In genomic region chr1:239429163-239429562, GRCh38 we compare ENCODE assay signal across 22 cellular contexts. TPM values are rescaled to one million over a fixed set of nuclear protein-coding genes. Genes with fewer than 3 reads are reported as not detected.
DNase-seq lines count a peak whose midpoint lies in the region; ATAC-seq, FAIRE-seq and TF ChIP-seq lines count a peak whose summit lies in the region.
"Had no signal": no experiment of that assay in that cellular context is flagged by ENCODE, and none has a peak within 500 bp of the region (broad histone marks: within the 10 kb centered on the region; RNA-seq: fewer than 3 reads in every experiment).

No MANE protein-coding gene starts in this region.

- TF ChIP-seq POLR2A in K562 (conservative IDR thresholded peaks at IDR 0.05), result no peak

- no peaks in the 10 kb centered on the region for H3F3A ChIP-seq in neural cell (ENCODE audit: insufficient read depth, low read length, poor library complexity, severe bottlenecking)

- no peaks in the 10 kb centered on the region for H3K9me1 ChIP-seq in K562 (ENCODE audit: control insufficient read depth, insufficient read depth, low read length)

- H3K9me2 ChIP-seq in neural cell (ENCODE audit: insufficient read depth, low read length), result no peaks in the 10 kb centered on the region

- H3K4me1 ChIP-seq in K562 (replicated peaks in 1 of 2; ENCODE audit: control insufficient read depth in 2 of 2, insufficient read depth in 2 of 2, low read length in 2 of 2), result no peaks in the 10 kb centered on the region
- H3K4me1 ChIP-seq: BLaER1 had no signal

- DNase-seq in K562 (ENCODE audit: extremely low read depth in 1 of 4, low spot score in 3 of 4), result no peak
- DNase-seq in NOMO-1 (lab: John Stamatoyannopoulos, UW; ENCODE audit: unreplicated experiment in 2 of 2), result no peak
- DNase-seq in frontal cortex (ENCODE audit: low spot score in 2 of 2), result no peak
- DNase-seq: 8988T; ACHN; BE2C; C1 segment of cervical spinal cord; CD4-positive, alpha-beta memory T cell; CD4-positive, CD25-positive, alpha-beta regulatory T cell; CD8-positive, alpha-beta memory T cell; COR-L47; DMS79 treated with DMSO at 0.1 percent for 48 hours; GF-D8 had no signal

- in situ Hi-C loops in K562 (cut with MboI), result no loop called here

- TF ChIP-seq EP300 in K562 (IDR thresholded peaks at IDR 0.05; ENCODE audit: low read length) (no peak), neural cell (conservative IDR thresholded peaks at IDR 0.05; ENCODE audit: poor library complexity, severe bottlenecking) (peak; percentile 81)

- CTCF ChIA-PET in K562 (lab: Yijun Ruan, JAX; ENCODE audit: low intra/inter-chr PET ratio), result no interaction called here

- intact Hi-C loops in K562 (cut with micrococcal nuclease), result no loop called here

- no peak for TF ChIP-seq RAD21 in K562 (CRISPR knock-in tag; conservative IDR thresholded peaks at IDR 0.05 in 1 of 2, IDR thresholded peaks at IDR 0.05 in 1 of 2)
- TF ChIP-seq RAD21 in neural cell (conservative IDR thresholded peaks at IDR 0.05), result no peak

- FAIRE-seq in K562 (lab: Jason Lieb, UNC) (peak; percentile 15), frontal cortex (lab: Jason Lieb, UNC) (no peak)
- FAIRE-seq: G401.6, GM12891, GM19239 had no signal

- no TSS peak for BruUV-seq in K562 (replicated peaks; lab: Mats Ljungman, UMichigan)

- H3K36me3 ChIP-seq in K562 (ENCODE audit: control insufficient read depth, insufficient read depth, low read length), result no peaks in the 10 kb centered on the region
- no peaks in the 10 kb centered on the region for H3K36me3 ChIP-seq in neural cell (ENCODE audit: insufficient read depth, low read length)
- H3K36me3 ChIP-seq: BE2C, BLaER1 had no signal

- H4K20me1 ChIP-seq in K562 (replicated peaks; ENCODE audit: control insufficient read depth, insufficient read depth, low read length) (no peaks in the 10 kb centered on the region), neural cell (ENCODE audit: insufficient read depth) (no peaks in the 10 kb centered on the region)
- H4K20me1 ChIP-seq: BLaER1 had no signal

- no peak overlapping the region for H3K9ac ChIP-seq in K562 (ENCODE audit: insufficient read depth in 1 of 2, low read depth in 2 of 2, low read length in 2 of 2)
- H3K9ac ChIP-seq in neural cell (ENCODE audit: low read length), result no peak overlapping the region
- H3K9ac ChIP-seq: BLaER1 had no signal

- no peak for TF ChIP-seq CTCF in K562 (IDR thresholded peaks at IDR 0.05 in 2 of 3, conservative IDR thresholded peaks at IDR 0.05 in 1 of 3; ENCODE audit: insufficient read depth in 2 of 3, low read depth in 1 of 3, low read length in 3 of 3)
- TF ChIP-seq CTCF in neural cell (IDR thresholded peaks at IDR 0.05; ENCODE audit: poor library complexity, severe bottlenecking), result no peak

- no peak overlapping the region for H3K27ac ChIP-seq in K562 (ENCODE audit: extremely low read depth, low read depth, low read length)
- no peak overlapping the region for H3K27ac ChIP-seq in neural cell (ENCODE audit: low read length)
- H3K27ac ChIP-seq: BLaER1 had no signal

- H3K27me3 ChIP-seq in K562 (ENCODE audit: control insufficient read depth in 2 of 2, insufficient read depth in 2 of 2, low read length in 2 of 2), result no peaks in the 10 kb centered on the region
- H3K27me3 ChIP-seq in neural cell (ENCODE audit: insufficient read depth, low read depth, low read length), result no peaks in the 10 kb centered on the region
- H3K27me3 ChIP-seq: BE2C, BLaER1 had no signal

- no peak overlapping the region for H2AFZ ChIP-seq in K562 (ENCODE audit: low read depth, low read length)
- H2AFZ ChIP-seq in neural cell (ENCODE audit: low read depth, low read length), result no peak overlapping the region

- no peak for ATAC-seq in K562
- no peak for ATAC-seq in SK-N-SH treated with all-trans-retinoic acid at 6 μM for 48 hours

- H3K9me3 ChIP-seq in K562 (replicated peaks; ENCODE audit: control insufficient read depth, insufficient read depth, low read depth, low read length) (0 out of 2 replicates have a peak, but pooled peaks cover 3% of the 10 kb centered on the region), neural cell (ENCODE audit: low read length) (no peaks in the 10 kb centered on the region)
- H3K9me3 ChIP-seq: BE2C, BLaER1 had no signal

- POLR2A ChIA-PET in K562 (lab: Yijun Ruan, JAX), result no interaction called here

- WGBS in K562 (ENCODE audit: insufficient coverage, low coverage, missing lambda C conversion rate), result 0% methylated on average over 3 of the region's 3 CpGs

- no peak overlapping the region for H3K4me2 ChIP-seq in K562 (ENCODE audit: insufficient read depth, low read length)
- H3K4me2 ChIP-seq in neural cell (ENCODE audit: low read length), result no peak overlapping the region
- H3K4me2 ChIP-seq: BLaER1 had no signal

- H3K79me2 ChIP-seq in K562 (ENCODE audit: control insufficient read depth, insufficient read depth, low read length), result no peaks in the 10 kb centered on the region
- H3K79me2 ChIP-seq in neural cell (replicated peaks; ENCODE audit: insufficient read depth, low read length), result no peaks in the 10 kb centered on the region

- H3K4me3 ChIP-seq in K562 (no peak overlapping the region), neural cell (ENCODE audit: low read length) (no peak overlapping the region)
- H3K4me3 ChIP-seq: BLaER1 had no signal

TF ChIP-seq in K562, 482 proteins besides CTCF, POLR2A, EP300 and RAD21:
- TF ChIP-seq ATF1 (CRISPR knock-in tag; IDR thresholded peaks at IDR 0.05) (no peak), ATF1 (tag; IDR thresholded peaks at IDR 0.05) (no peak), ZNF146 (CRISPR knock-in tag; IDR thresholded peaks at IDR 0.05; ENCODE audit: unreplicated experiment) (no peak), GATAD2B (IDR thresholded peaks at IDR 0.05; ENCODE audit: borderline replicate concordance) (no peak), JUND (IDR thresholded peaks at IDR 0.05; ENCODE audit: borderline replicate concordance, low read depth, low read length) (no peak), JUND (tag; IDR thresholded peaks at IDR 0.05; ENCODE audit: borderline replicate concordance, low read depth, low read length) (no peak)

TF ChIP-seq in neural cell, 6 proteins besides CTCF, POLR2A, EP300 and RAD21 (continues in another document):
- TF ChIP-seq SMC3 (conservative IDR thresholded peaks at IDR 0.05; ENCODE audit: poor library complexity) (no peak), EZH2 (IDR thresholded peaks at IDR 0.05; ENCODE audit: borderline replicate concordance, insufficient read depth, low read length, poor library complexity, severe bottlenecking) (no peak), TAF1 (IDR thresholded peaks at IDR 0.05; ENCODE audit: low read depth) (no peak), POLR2AphosphoS5 (IDR thresholded peaks at IDR 0.05) (peak; percentile 90)

TF ChIP-seq in SK-N-SH treated with all-trans-retinoic acid at 6 μM for 48 hours, 23 proteins besides CTCF, POLR2A, EP300 and RAD21:
- no peak for TF ChIP-seq POU6F1 (CRISPR knock-in tag; IDR thresholded peaks at IDR 0.05; ENCODE audit: borderline replicate concordance, low read depth)

RNA-seq across cellular contexts. Expression of gene CHRM3, which starts 42.8 kb away (rescaled TPM):
- 0.16 and 0.32 TPM in 2 replicates for total RNA-seq in K562 (2011; cell fraction: chromatin; rRNA removed; ENCODE audit: low replicate concordance)
- total RNA-seq in K562 (2011; cell fraction: nucleolus; rRNA removed), result under 0.01 and 0.17 TPM in 2 replicates
- 0.07 TPM in 1 of 2 replicates, not detected in the other for total RNA-seq in K562 (2011; cell fraction: nucleoplasm; rRNA removed)
- total RNA-seq in K562 (2014; rRNA removed) (0.04 and 0.05 TPM in 2 replicates), K562 (2014; rRNA removed; fragmentation: Illumina TruSeq; extraction: Trizol) (not detected in 2 replicates), K562 (2015; rRNA removed; fragmentation: Illumina TruSeq; extraction: Trizol) (0.18 TPM in 1 of 2 replicates, not detected in the other), K562 (2021) (0.11 TPM in 1 of 2 replicates, not detected in the other), frontal cortex (39.1 TPM)
- polyA plus RNA-seq in K562 (2011; rRNA removed) (0.01 TPM in 1 of 2 replicates, not detected in the other), K562 (2014; fragmentation: Illumina TruSeq; extraction: Trizol) (0.06 TPM in 1 of 2 replicates, not detected in the other), K562 (2014; fragmentation: Nextera tagmentation; extraction: Ambion mirVana) (under 1 TPM; 0.03 to 0.06 TPM), K562 (2014; rRNA removed) (0.05 TPM in 1 of 2 replicates, not detected in the other), neural cell (0.16 and 0.34 TPM in 2 replicates)
- polyA plus RNA-seq in K562 (2011; cell fraction: cytosol; rRNA removed), result 0.01 TPM in 1 of 2 replicates, not detected in the other
- polyA plus RNA-seq in K562 (2011; cell fraction: nucleus; rRNA removed), result 0.08 and 0.10 TPM in 2 replicates
- 0.08 TPM in 1 of 2 replicates, not detected in the other for polyA plus RNA-seq in K562 (2012)
- polyA minus RNA-seq in K562 (2011; rRNA and poly(A)+ RNA removed), result 0.04 TPM in 1 of 2 replicates, not detected in the other
- polyA minus RNA-seq in K562 (2011; cell fraction: cytosol; rRNA and poly(A)+ RNA removed), result not detected in 2 replicates
- polyA minus RNA-seq in K562 (2011; cell fraction: nucleus; rRNA and poly(A)+ RNA removed), result 0.13 and 0.22 TPM in 2 replicates
- 3.7 and 5.4 TPM in 2 replicates for polyA minus RNA-seq in neural cell
- total RNA-seq: A673 had no signal
- polyA plus RNA-seq: AG04450; CD14-positive monocyte; CD8-positive, alpha-beta memory T cell had no signal

Comparison
In these comparisons a context has a peak if more than half of its experiments do, and no peak if none do; other contexts are left out.
1. RNA of gene CHRM3, which starts 42.8 kb away (total RNA-seq): 39.1 TPM in frontal cortex (single experiment); under 0.01 to 0.32 TPM in K562; every median in the first group is over 10 times any median in the second.